Comparison of ENCODE assay signal across 9 cellular contexts in the genomic region with DNA sequence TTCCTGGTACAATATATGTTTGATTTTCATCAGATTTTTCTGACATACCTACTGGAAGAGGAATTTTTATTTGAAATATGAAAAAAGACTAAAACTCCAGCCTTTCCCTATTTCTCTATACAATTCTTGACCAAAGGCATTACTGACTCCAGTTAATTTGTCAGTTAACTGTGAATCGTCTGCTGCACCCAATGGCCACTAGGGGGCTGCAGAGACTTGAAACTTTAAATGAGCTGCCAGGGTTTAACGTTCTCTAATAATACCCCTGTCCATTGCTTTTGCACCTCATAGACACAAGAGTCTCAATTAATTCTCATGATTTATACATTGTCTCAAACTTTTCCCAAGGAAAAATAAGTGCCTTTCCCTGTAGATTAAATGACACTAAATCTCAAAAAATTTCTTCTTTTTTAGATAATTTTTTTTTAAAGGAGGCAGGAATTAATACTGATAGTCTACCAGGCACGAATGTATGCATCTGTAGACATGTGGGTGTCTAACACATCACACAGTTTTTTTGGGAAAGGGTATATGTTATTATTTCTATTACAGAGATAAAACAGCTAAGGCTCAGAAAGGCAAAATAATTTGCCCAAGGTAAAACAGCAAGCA. TPM values are rescaled to one million over a fixed set of nuclear protein-coding genes. Genes with fewer than 3 reads are reported as not detected.
DNase-seq lines count a peak whose midpoint lies in the region; ATAC-seq and TF ChIP-seq lines count a peak whose summit lies in the region.
"Had no signal": no experiment of that assay in that cellular context is flagged by ENCODE, and none has a peak within 500 bp of the region (broad histone marks: within the 10 kb centered on the region; RNA-seq: fewer than 3 reads in every experiment).

No MANE protein-coding gene starts in this region.

- H3F3A ChIP-seq in PC-3 (ENCODE audit: low read length, unreplicated experiment): no peaks in the 10 kb centered on the region

- in situ Hi-C loops in KBM-7 (cut with MboI; ENCODE audit: low pct_unique_long_range_greater_than_20kb, low sequenced_read_pairs): no loop called here

- peak; percentile 23 for DNase-seq in NK-92 treated with Interleukin-12 subunit alpha and Interleukin-12 subunit beta, amount 100 ng/mL, for 24 hours (lab: John Stamatoyannopoulos, UW)
- DNase-seq in NK-92 (lab: John Stamatoyannopoulos, UW; ENCODE audit: unreplicated experiment) (no peak), KBM-7 (peak; percentile 59), PC-3 (peak; percentile 81), glomerular endothelial cell (ENCODE audit: extremely low read depth, low read depth, low spot score) (peak; percentile 5), psoas muscle (peak in 1 of 2 donors; percentile 32)
- DNase-seq in activated naive CD4-positive, alpha-beta T cell treated with Interleukin-2 at 50 U/mL for 16 hours: peak; percentile 38

- BruUV-seq in PC-3 (replicated peaks; lab: Mats Ljungman, UMichigan): no TSS peak

- no peak overlapping the region for H3K4me3 ChIP-seq in PC-3 (ENCODE audit: low read length)
- H3K4me3 ChIP-seq in psoas muscle: no peak overlapping the region
- H3K4me3 ChIP-seq: BLaER1 had no signal

- ATAC-seq in PC-3: no peak
- ATAC-seq in psoas muscle: peak in 1 of 4 donors; percentile 57
- ATAC-seq in GM18873 (IDR thresholded peaks at IDR 0.05; ENCODE audit: low FRiP score, unreplicated experiment): no peak

- TF ChIP-seq CTCF in PC-3 (conservative IDR thresholded peaks at IDR 0.05; ENCODE audit: low read depth, low read length) (peak; percentile 94), psoas muscle (IDR thresholded peaks at IDR 0.05) (peak; percentile 84)

- H3K9me3 ChIP-seq in PC-3 (ENCODE audit: low read length): no peaks in the 10 kb centered on the region
- H3K9me3 ChIP-seq in psoas muscle: no peaks in the 10 kb centered on the region
- H3K9me3 ChIP-seq: BLaER1 had no signal

- no peak overlapping the region for H3K4me2 ChIP-seq in PC-3 (ENCODE audit: low read length)
- H3K4me2 ChIP-seq: BLaER1 had no signal

- H3K27ac ChIP-seq in PC-3 (ENCODE audit: low read length): no peak overlapping the region
- no peak overlapping the region for H3K27ac ChIP-seq in psoas muscle
- H3K27ac ChIP-seq: BLaER1 had no signal

- H3K27me3 ChIP-seq in PC-3 (ENCODE audit: low read length): peaks cover 11% of the 10 kb centered on the region; the same call in 1 of the 2 replicates
- H3K27me3 ChIP-seq in psoas muscle (ENCODE audit: insufficient read depth in 3 of 3, low read length in 2 of 3): peaks cover under 1 to 60% (median 9%) of the 10 kb centered on the region in 3 donors

- no peaks in the 10 kb centered on the region for H4K20me1 ChIP-seq in PC-3 (ENCODE audit: low read length)

- intact Hi-C loops in PC-3 (cut with micrococcal nuclease): loop anchor here (1.0 to 5.0 kb wide), 6 partner anchors 103 to 964 kb away; no protein-coding TSS in a partner anchor
- intact Hi-C loops in psoas muscle (cut with DNase I): loop anchor here (5.0 kb wide), 2 partner anchors 104 to 149 kb away; no protein-coding TSS in a partner anchor

- no peaks in the 10 kb centered on the region for H3K36me3 ChIP-seq in PC-3 (ENCODE audit: low read depth, low read length)
- no peaks in the 10 kb centered on the region for H3K36me3 ChIP-seq in psoas muscle (ENCODE audit: insufficient read depth in 1 of 2, low read depth in 1 of 2)
- H3K36me3 ChIP-seq: BLaER1 had no signal

- peaks cover 13% of the 10 kb centered on the region; the same call in 1 of the 2 replicates for H3K4me1 ChIP-seq in PC-3 (ENCODE audit: insufficient read depth, low read length)
- peaks cover 20% of the 10 kb centered on the region for H3K4me1 ChIP-seq in psoas muscle

- no peak overlapping the region for H3K9ac ChIP-seq in PC-3 (ENCODE audit: low read length)
- H3K9ac ChIP-seq: BLaER1 had no signal

- 21 to 25% (median 22%) methylated on average over 3 of the region's 3 CpGs for WGBS in psoas muscle, 3 donors

- no peaks in the 10 kb centered on the region for H3K79me2 ChIP-seq in PC-3 (ENCODE audit: low read length)

- no peaks in the 10 kb centered on the region for H3K9me2 ChIP-seq in PC-3 (replicated peaks; ENCODE audit: low read length)

- CTCF ChIA-PET in PC-3 (lab: Charles Lee): interaction anchor here (0.5 to 0.6 kb wide), 2 partner anchors 103 to 149 kb away, joined by 5 to 6 read pairs; no protein-coding TSS in a partner anchor

- POLR2A ChIA-PET in PC-3 (lab: Charles Lee; ENCODE audit: unreplicated experiment): no interaction called here

- no peak overlapping the region for H2AFZ ChIP-seq in PC-3 (ENCODE audit: low read length)

RNA-seq across cellular contexts. Expression of a gene that starts 1.8 kb away (rescaled TPM):
- total RNA-seq in PC-3 (2014; rRNA removed): 0.81 and 0.87 TPM in 2 replicates
- total RNA-seq in glomerular endothelial cell: not detected in 2 replicates
- under 1 TPM in 3 of 4 donors, not detected in 1; 0.08 to 0.32 (median 0.11) TPM for total RNA-seq in psoas muscle
- polyA plus RNA-seq in psoas muscle: under 1 TPM in 2 of 3 donors, not detected in 1; 0.03 to 0.04 TPM
